In genomic region chr4:118762146-118762545, GRCh38 we compare ENCODE assay signal across 17 cellular contexts.
DNase-seq lines count a peak whose midpoint lies in the region; ATAC-seq and TF ChIP-seq lines count a peak whose summit lies in the region.
"Had no signal": no experiment of that assay in that cellular context is flagged by ENCODE, and none has a peak within 500 bp of the region (broad histone marks: within the 10 kb centered on the region; RNA-seq: fewer than 3 reads in every experiment).

No MANE protein-coding gene starts in this region.

- peaks cover 40% of the 10 kb centered on the region for H3K36me3 Mint-ChIP-seq in chondrocyte (ENCODE audit: low read depth)
- H3K36me3 Mint-ChIP-seq in activated T-helper 17 cell treated with anti-CD3 and anti-CD28 coated beads, Interleukin-2, amount 50 U/mL, for 72 hours (ENCODE audit: low read depth), result peaks cover 93% of the 10 kb centered on the region

- no peak for DNase-seq in OCI-LY7 (ENCODE audit: low spot score)
- DNase-seq in chondrocyte (ENCODE audit: low spot score), result no peak
- no peak for DNase-seq in tibial artery
- DNase-seq: CD8-positive, alpha-beta memory T cell; left colon; PC-3; thyroid gland; WERI-Rb-1 had no signal

- H3K36me3 ChIP-seq in OCI-LY7 (ENCODE audit: insufficient read depth, low read length) (peaks cover 48% of the 10 kb centered on the region), parathyroid adenoma (ENCODE audit: control insufficient read depth, insufficient read depth, low read length) (no peaks in the 10 kb centered on the region), tibial artery (peaks cover 8 to 16% (median 12%) of the 10 kb centered on the region in 3 donors)

- no peak overlapping the region for H3K4me3 Mint-ChIP-seq in chondrocyte (ENCODE audit: unreplicated experiment)
- no peak overlapping the region for H3K4me3 Mint-ChIP-seq in activated T-helper 17 cell treated with anti-CD3 and anti-CD28 coated beads, Interleukin-2, amount 50 U/mL, for 72 hours
- H3K4me3 Mint-ChIP-seq: CD8-positive, alpha-beta memory T cell had no signal

- H3K79me2 ChIP-seq in OCI-LY7 (ENCODE audit: insufficient read depth, low read depth, low read length) (peaks cover 33% of the 10 kb centered on the region; the same call in 1 of the 2 replicates), parathyroid adenoma (no peaks in the 10 kb centered on the region)

- H3K27ac Mint-ChIP-seq in chondrocyte (ENCODE audit: unreplicated experiment), result peak overlapping the region; percentile 75
- H3K27ac Mint-ChIP-seq in activated T-helper 17 cell treated with anti-CD3 and anti-CD28 coated beads, Interleukin-2, amount 50 U/mL, for 72 hours, result no peak overlapping the region

- TF ChIP-seq CTCF in OCI-LY7 (conservative IDR thresholded peaks at IDR 0.05; ENCODE audit: low read length) (no peak), chondrocyte (IDR thresholded peaks at IDR 0.05) (no peak), parathyroid adenoma (IDR thresholded peaks at IDR 0.05) (no peak), tibial artery (IDR thresholded peaks at IDR 0.05) (no peak)

- H3K27me3 ChIP-seq in parathyroid adenoma (ENCODE audit: control insufficient read depth, insufficient read depth, low read length), result no peaks in the 10 kb centered on the region
- no peaks in the 10 kb centered on the region for H3K27me3 ChIP-seq in tibial artery
- H3K27me3 ChIP-seq: cardiac muscle cell, neutrophil, SJSA1, thyroid gland had no signal

- H3K27me3 Mint-ChIP-seq in chondrocyte (ENCODE audit: low read depth), result no peaks in the 10 kb centered on the region
- no peaks in the 10 kb centered on the region for H3K27me3 Mint-ChIP-seq in activated T-helper 17 cell treated with anti-CD3 and anti-CD28 coated beads, Interleukin-2, amount 50 U/mL, for 72 hours
- H3K27me3 Mint-ChIP-seq: CD8-positive, alpha-beta memory T cell had no signal

- intact Hi-C loops in OCI-LY7 (cut with micrococcal nuclease; ENCODE audit: unreplicated experiment) (loop anchor here (5.0 to 10.0 kb wide), 2 partner anchors 450 to 477 kb away; partner anchors contain the start of gene USP53), tibial artery (cut with DNase I; ENCODE audit: low total_unique reads) (no loop called here)

- CTCF ChIA-PET in OCI-LY7 (lab: Charles Lee; ENCODE audit: unreplicated experiment), result no interaction called here

- H2AFZ ChIP-seq in OCI-LY7 (ENCODE audit: low read length) (no peak overlapping the region), parathyroid adenoma (no peak overlapping the region)

- ATAC-seq in GM21723 (IDR thresholded peaks at IDR 0.05; ENCODE audit: unreplicated experiment), result no peak
- no peak for ATAC-seq in GM19395 (IDR thresholded peaks at IDR 0.05; ENCODE audit: unreplicated experiment)
- no peak for ATAC-seq in activated T-helper 17 cell treated with anti-CD3 and anti-CD28 coated beads, Interleukin-2, amount 50 U/mL, for 72 hours (replicated peaks)
- ATAC-seq: GM12878, left colon, PC-3 had no signal

- no peaks in the 10 kb centered on the region for H3K9me2 ChIP-seq in OCI-LY7 (ENCODE audit: insufficient read depth, low read length)

- BruUV-seq in OCI-LY7 (replicated peaks; lab: Mats Ljungman, UMichigan), result no TSS peak

- no peaks in the 10 kb centered on the region for H3K9me3 Mint-ChIP-seq in chondrocyte (ENCODE audit: low read depth)
- no peaks in the 10 kb centered on the region for H3K9me3 Mint-ChIP-seq in activated T-helper 17 cell treated with anti-CD3 and anti-CD28 coated beads, Interleukin-2, amount 50 U/mL, for 72 hours
- H3K9me3 Mint-ChIP-seq: CD8-positive, alpha-beta memory T cell had no signal

- POLR2A ChIA-PET in OCI-LY7 (lab: Charles Lee), result interaction anchor here (0.5 to 2.2 kb wide), 3 partner anchors 9 to 539 kb away, joined by 3 to 9 read pairs (median 5); no protein-coding TSS in a partner anchor

- no peak overlapping the region for H3K9ac ChIP-seq in parathyroid adenoma

- H3K4me2 ChIP-seq in OCI-LY7 (ENCODE audit: low read length) (peak overlapping the region; percentile 92), parathyroid adenoma (ENCODE audit: low read length) (no peak overlapping the region)

- no peaks in the 10 kb centered on the region for H4K20me1 ChIP-seq in OCI-LY7 (ENCODE audit: insufficient read depth, low read length)

- peaks cover 92% of the 10 kb centered on the region for H3K4me1 Mint-ChIP-seq in chondrocyte (ENCODE audit: low read depth)
- peaks cover 3% of the 10 kb centered on the region for H3K4me1 Mint-ChIP-seq in activated T-helper 17 cell treated with anti-CD3 and anti-CD28 coated beads, Interleukin-2, amount 50 U/mL, for 72 hours
- H3K4me1 Mint-ChIP-seq: CD8-positive, alpha-beta memory T cell had no signal

- peaks cover 54% of the 10 kb centered on the region for H3K4me1 ChIP-seq in OCI-LY7 (ENCODE audit: insufficient read depth, low read length, poor library complexity, severe bottlenecking)
- H3K4me1 ChIP-seq in parathyroid adenoma, result no peaks in the 10 kb centered on the region
- H3K4me1 ChIP-seq in tibial artery, result peaks cover 0 to 100% (median 78%) of the 10 kb centered on the region in 4 donors

- H3K27ac ChIP-seq in OCI-LY7 (ENCODE audit: low read depth, low read length, poor library complexity, severe bottlenecking), result peak overlapping the region; percentile 96
- H3K27ac ChIP-seq in parathyroid adenoma, result peak overlapping the region; percentile 29
- peak overlapping the region; percentile 81 to 84 for H3K27ac ChIP-seq in tibial artery
- H3K27ac ChIP-seq: cardiac muscle cell, HL-60, neutrophil, SJSA1, WERI-Rb-1 had no signal

- H3K4me3 ChIP-seq in OCI-LY7 (ENCODE audit: low read depth, low read length, poor library complexity, severe bottlenecking) (peak overlapping the region; percentile 68), parathyroid adenoma (ENCODE audit: low read depth, low read length) (no peak overlapping the region), tibial artery (no peak overlapping the region)
- H3K4me3 ChIP-seq: cardiac muscle cell, GM12878, SJSA1, thyroid gland had no signal

- no peaks in the 10 kb centered on the region for H3K9me3 ChIP-seq in OCI-LY7 (ENCODE audit: low read length)
- no peaks in the 10 kb centered on the region for H3K9me3 ChIP-seq in parathyroid adenoma (ENCODE audit: control insufficient read depth, low read length)
- no peaks in the 10 kb centered on the region for H3K9me3 ChIP-seq in tibial artery
- H3K9me3 ChIP-seq: neutrophil, SJSA1, thyroid gland had no signal

Comparison
In these comparisons a context has a peak if more than half of its experiments do, and no peak if none do; other contexts are left out.
1. H3K27ac ChIP-seq: peak in every context shown above with its lines; median percentile 96 in OCI-LY7; 82 in tibial artery; 29 in parathyroid adenoma.